In the genomic region with DNA sequence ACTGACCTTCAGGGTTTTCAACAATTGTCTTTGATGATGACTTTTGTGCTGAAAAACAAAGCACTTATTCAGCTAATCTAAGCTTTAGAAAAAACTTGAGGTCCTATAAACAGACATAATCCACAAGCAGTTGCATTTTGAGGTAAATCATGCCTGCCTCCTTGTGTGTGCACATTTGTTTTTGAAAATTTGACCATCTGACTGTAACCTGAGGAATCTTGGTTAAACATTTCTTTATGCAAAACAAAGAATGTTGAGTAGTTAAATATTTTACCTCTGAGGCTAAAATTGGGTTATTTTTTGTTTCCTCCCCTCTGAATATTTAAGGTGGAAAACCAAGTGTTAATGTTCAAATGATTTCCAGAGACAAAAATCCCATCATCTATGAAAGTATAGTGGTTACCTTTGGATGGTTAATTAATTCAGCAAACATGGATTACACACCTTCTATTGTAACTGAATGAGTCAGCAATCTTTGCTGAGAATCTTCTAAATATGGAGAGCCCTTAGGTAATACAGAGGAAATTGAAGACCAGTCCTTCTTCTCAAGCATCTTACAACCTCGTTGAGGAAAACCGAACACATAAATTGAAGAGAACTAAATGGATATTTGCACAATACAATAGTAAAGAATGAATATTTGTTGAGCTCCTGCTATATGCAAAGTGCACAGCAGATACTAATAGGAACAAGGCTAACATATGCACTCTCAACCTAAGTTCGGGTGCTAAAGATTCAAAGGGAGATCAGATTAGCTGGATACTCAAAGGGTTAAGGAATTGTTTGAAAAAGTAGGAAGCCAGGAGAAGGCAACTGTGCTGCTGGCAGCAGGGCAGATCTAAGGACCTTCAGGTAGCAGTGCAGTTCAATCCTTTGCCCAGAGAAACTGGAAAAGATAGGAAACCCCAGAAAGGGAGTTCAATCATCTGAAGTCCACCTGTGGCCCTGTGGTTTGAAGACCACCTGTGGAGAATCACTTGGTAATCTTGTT, we compare ENCODE assay signal across 1 cellular context.
TF ChIP-seq lines count a peak whose summit lies in the region.

No MANE protein-coding gene starts in this region.

TF ChIP-seq in HCT116, 20 proteins besides CTCF, POLR2A, EP300 and RAD21:
- no peak for TF ChIP-seq POLR2AphosphoS5 (IDR thresholded peaks at IDR 0.05; ENCODE audit: low read depth, low read length)
- TF ChIP-seq FOSL1 (IDR thresholded peaks at IDR 0.05; ENCODE audit: low read depth): no peak
- no peak for TF ChIP-seq ELF1 (IDR thresholded peaks at IDR 0.05; ENCODE audit: borderline replicate concordance, low read depth)
- no peak for TF ChIP-seq SIN3A (IDR thresholded peaks at IDR 0.05; ENCODE audit: low read depth)
- no peak for TF ChIP-seq EZH2 (IDR thresholded peaks at IDR 0.05)
- TF ChIP-seq EZH2phosphoT487 (IDR thresholded peaks at IDR 0.05; ENCODE audit: borderline replicate concordance): no peak
- TF ChIP-seq ZFX (IDR thresholded peaks at IDR 0.05): no peak
- TF ChIP-seq, protein P1, sequence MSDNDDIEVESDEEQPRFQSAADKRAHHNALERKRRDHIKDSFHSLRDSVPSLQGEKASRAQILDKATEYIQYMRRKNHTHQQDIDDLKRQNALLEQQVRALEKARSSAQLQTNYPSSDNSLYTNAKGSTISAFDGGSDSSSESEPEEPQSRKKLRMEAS (IDR thresholded peaks at IDR 0.05): no peak
- TF ChIP-seq SP1 (IDR thresholded peaks at IDR 0.05; ENCODE audit: low read depth): no peak
- TF ChIP-seq, protein P2, sequence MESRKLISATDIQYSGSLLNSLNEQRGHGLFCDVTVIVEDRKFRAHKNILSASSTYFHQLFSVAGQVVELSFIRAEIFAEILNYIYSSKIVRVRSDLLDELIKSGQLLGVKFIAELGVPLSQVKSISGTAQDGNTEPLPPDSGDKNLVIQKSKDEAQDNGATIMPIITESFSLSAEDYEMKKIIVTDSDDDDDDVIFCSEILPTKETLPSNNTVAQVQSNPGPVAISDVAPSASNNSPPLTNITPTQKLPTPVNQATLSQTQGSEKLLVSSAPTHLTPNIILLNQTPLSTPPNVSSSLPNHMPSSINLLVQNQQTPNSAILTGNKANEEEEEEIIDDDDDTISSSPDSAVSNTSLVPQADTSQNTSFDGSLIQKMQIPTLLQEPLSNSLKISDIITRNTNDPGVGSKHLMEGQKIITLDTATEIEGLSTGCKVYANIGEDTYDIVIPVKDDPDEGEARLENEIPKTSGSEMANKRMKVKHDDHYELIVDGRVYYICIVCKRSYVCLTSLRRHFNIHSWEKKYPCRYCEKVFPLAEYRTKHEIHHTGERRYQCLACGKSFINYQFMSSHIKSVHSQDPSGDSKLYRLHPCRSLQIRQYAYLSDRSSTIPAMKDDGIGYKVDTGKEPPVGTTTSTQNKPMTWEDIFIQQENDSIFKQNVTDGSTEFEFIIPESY (IDR thresholded peaks at IDR 0.05; ENCODE audit: extremely low read depth, insufficient replicate concordance, low read length): no peak
